ENCODE assay signal across 32 cellular contexts in genomic region chr3:101821503-101821902, GRCh38.
"Had no signal": no experiment of that assay in that cellular context is flagged by ENCODE, and none has a peak within 500 bp of the region (broad histone marks: within the 10 kb centered on the region; RNA-seq: fewer than 3 reads in every experiment).

No MANE protein-coding gene starts in this region.

- H3K36me3 ChIP-seq: breast epithelium, cardiac muscle cell, colonic mucosa, WERI-Rb-1 had no signal

- H3K27me3 Mint-ChIP-seq: activated CD4-positive, alpha-beta memory T cell treated with anti-CD3 and anti-CD28 coated beads for 36 hours; activated CD4-positive, alpha-beta T cell treated with anti-CD3 and anti-CD28 coated beads for 36 hours; activated CD4-positive, alpha-beta T cell treated with anti-CD3 and anti-CD28 coated beads, Interleukin-2, amount 10 ng/mL, durations not matched to agents 24 days and 14 days; activated naive CD4-positive, alpha-beta T cell treated with anti-CD3 and anti-CD28 coated beads, Interleukin-2, amount 50 U/mL, for 24 hours; activated naive CD8-positive, alpha-beta T cell treated with anti-CD3 and anti-CD28 coated beads for 36 hours; activated naive CD8-positive, alpha-beta T cell treated with anti-CD3 and anti-CD28 coated beads, Interleukin-2, amount 50 U/mL, for 24 hours; activated T-helper 17 cell treated with anti-CD3 and anti-CD28 coated beads, Interleukin-2, amount 50 U/mL, for 72 hours; brain; T-cell had no signal

- H3K4me1 ChIP-seq: breast epithelium, colonic mucosa had no signal

- H3K9me3 ChIP-seq: ascending aorta, breast epithelium, colonic mucosa, heart left ventricle had no signal

- H3K4me3 ChIP-seq: ascending aorta, breast epithelium, cardiac muscle cell, colonic mucosa, heart left ventricle had no signal

- H3K9me3 Mint-ChIP-seq: activated CD4-positive, alpha-beta memory T cell treated with anti-CD3 and anti-CD28 coated beads for 36 hours; activated CD4-positive, alpha-beta T cell treated with anti-CD3 and anti-CD28 coated beads, Interleukin-2, amount 10 ng/mL, durations not matched to agents 24 days and 14 days; activated naive CD4-positive, alpha-beta T cell treated with anti-CD3 and anti-CD28 coated beads, Interleukin-2, amount 50 U/mL, for 24 hours; activated naive CD8-positive, alpha-beta T cell treated with anti-CD3 and anti-CD28 coated beads, Interleukin-2, amount 50 U/mL, for 24 hours; activated T-cell treated with anti-CD3 and anti-CD28 coated beads, Interleukin-2, amount 50 U/mL, for 4 hours; activated T-helper 17 cell treated with anti-CD3 and anti-CD28 coated beads, Interleukin-2, amount 50 U/mL, for 72 hours; T-cell; T-helper 1 cell treated with Interleukin-12 subunit alpha and Interleukin-12 subunit beta and Interleukin-4 antibody, amounts not matched to agents 30 μg/mL and 1 μg/mL, for 36 hours; T-helper 2 cell treated with Interferon-gamma antibody and Interleukin-4, amounts not matched to agents 5 μg/mL and 100 μg/mL, for 36 hours had no signal

- H3K27me3 ChIP-seq: ascending aorta, breast epithelium, cardiac muscle cell, colonic mucosa, heart left ventricle had no signal

- H3K27ac Mint-ChIP-seq: activated CD4-positive, alpha-beta memory T cell treated with anti-CD3 and anti-CD28 coated beads for 36 hours; activated CD4-positive, alpha-beta T cell treated with anti-CD3 and anti-CD28 coated beads, Interleukin-2, amount 10 ng/mL, durations not matched to agents 24 days and 14 days; activated naive CD8-positive, alpha-beta T cell treated with anti-CD3 and anti-CD28 coated beads, Interleukin-2, amount 50 U/mL, for 24 hours; activated T-helper 17 cell treated with anti-CD3 and anti-CD28 coated beads, Interleukin-2, amount 50 U/mL, for 72 hours; brain; T-helper 1 cell treated with Interleukin-12 subunit alpha and Interleukin-12 subunit beta and Interleukin-4 antibody, amounts not matched to agents 30 μg/mL and 1 μg/mL, for 36 hours; T-helper 2 cell treated with Interferon-gamma antibody and Interleukin-4, amounts not matched to agents 5 μg/mL and 100 μg/mL, for 36 hours had no signal

- DNase-seq: activated CD4-positive, alpha-beta memory T cell treated with anti-CD3 and anti-CD28 coated beads for 36 hours; activated CD4-positive, alpha-beta T cell treated with anti-CD3 and anti-CD28 coated beads for 36 hours; activated CD4-positive, alpha-beta T cell treated with anti-CD3 and anti-CD28 coated beads, Interleukin-2, amount 10 ng/mL, durations not matched to agents 24 days and 14 days; activated CD4-positive, CD25-positive, alpha-beta regulatory T cell; activated CD4-positive, CD25-positive, alpha-beta regulatory T cell treated with anti-CD3 and anti-CD28 coated beads, Interleukin-2, amount 50 U/mL, for 72 hours; activated CD8-positive, alpha-beta memory T cell treated with anti-CD3 and anti-CD28 coated beads for 24 hours; activated effector memory CD4-positive, alpha-beta T cell treated with Interleukin-2 at 50 U/mL for 16 hours; activated gamma-delta T cell treated with Interleukin-2 at 50 U/mL for 16 hours; activated naive CD4-positive, alpha-beta T cell treated with Interleukin-2 at 50 U/mL for 16 hours; activated naive CD8-positive, alpha-beta T cell treated with anti-CD3 and anti-CD28 coated beads for 36 hours; activated naive CD8-positive, alpha-beta T cell treated with anti-CD3 and anti-CD28 coated beads, Interleukin-2, amount 50 U/mL, for 24 hours; activated T-cell treated with anti-CD3 and anti-CD28 coated beads, Interleukin-2, amount 50 U/mL, for 4 hours; central memory CD4-positive, alpha-beta T cell; cerebellar nuclear complex; colonic mucosa; effector CD8-positive, alpha-beta T cell; foreskin fibroblast; glutamatergic neuron; SW 1271; T-cell; T1000; WERI-Rb-1 had no signal

- ATAC-seq: activated CD4-positive, alpha-beta T cell treated with anti-CD3 and anti-CD28 coated beads for 36 hours; activated naive CD8-positive, alpha-beta T cell treated with anti-CD3 and anti-CD28 coated beads, Interleukin-2, amount 50 U/mL, for 24 hours; activated T-cell treated with anti-CD3 and anti-CD28 coated beads, Interleukin-2, amount 50 U/mL, for 4 hours; activated T-helper 17 cell treated with anti-CD3 and anti-CD28 coated beads, Interleukin-2, amount 50 U/mL, for 72 hours; heart left ventricle; T-cell had no signal

- H3K4me3 Mint-ChIP-seq: activated CD4-positive, alpha-beta memory T cell treated with anti-CD3 and anti-CD28 coated beads for 36 hours; activated CD4-positive, alpha-beta T cell treated with anti-CD3 and anti-CD28 coated beads for 36 hours; activated CD4-positive, alpha-beta T cell treated with anti-CD3 and anti-CD28 coated beads, Interleukin-2, amount 10 ng/mL, durations not matched to agents 24 days and 14 days; activated naive CD4-positive, alpha-beta T cell treated with anti-CD3 and anti-CD28 coated beads, Interleukin-2, amount 50 U/mL, for 24 hours; activated naive CD8-positive, alpha-beta T cell treated with anti-CD3 and anti-CD28 coated beads for 36 hours; activated naive CD8-positive, alpha-beta T cell treated with anti-CD3 and anti-CD28 coated beads, Interleukin-2, amount 50 U/mL, for 24 hours; activated T-cell treated with anti-CD3 and anti-CD28 coated beads, Interleukin-2, amount 50 U/mL, for 4 hours; activated T-helper 17 cell treated with anti-CD3 and anti-CD28 coated beads, Interleukin-2, amount 50 U/mL, for 72 hours; brain; T-cell; T-helper 1 cell treated with Interleukin-12 subunit alpha and Interleukin-12 subunit beta and Interleukin-4 antibody, amounts not matched to agents 30 μg/mL and 1 μg/mL, for 36 hours; T-helper 2 cell treated with Interferon-gamma antibody and Interleukin-4, amounts not matched to agents 5 μg/mL and 100 μg/mL, for 36 hours had no signal

- H3K27ac ChIP-seq: ascending aorta, breast epithelium, cardiac muscle cell, colonic mucosa, epithelial cell of prostate, heart left ventricle, WERI-Rb-1 had no signal
